In genomic region chr2:221994926-221995325, GRCh38 we compare ENCODE assay signal across 11 cellular contexts.
"Had no signal": no experiment of that assay in that cellular context is flagged by ENCODE, and none has a peak within 500 bp of the region (broad histone marks: within the 10 kb centered on the region; RNA-seq: fewer than 3 reads in every experiment).

No MANE protein-coding gene starts in this region.

- H3K4me2 ChIP-seq: GM23338 had no signal

- H3K36me3 ChIP-seq: HAP-1 had no signal

- H2AFZ ChIP-seq: GM23248, GM23338 had no signal

- H3K9ac ChIP-seq: GM23248 had no signal

- H3K27ac Mint-ChIP-seq: GM23338, H9, HFFc6 had no signal

- H3K4me3 Mint-ChIP-seq: GM23338, H9, HFFc6 had no signal

- DNase-seq: GM23248, GOT3, H7, H9, HCEC 1CT, HFFc6 had no signal

- H3K4me3 ChIP-seq: GM23248, GM23338, HAP-1 had no signal

- H3K27ac ChIP-seq: GM23248 had no signal

- H3K9me3 ChIP-seq: HAP-1 had no signal

- H3K4me1 ChIP-seq: HAP-1 had no signal

- H3K9me3 Mint-ChIP-seq: GM23338, H9 had no signal

- ATAC-seq: GM23338, HCT116 had no signal

- FAIRE-seq: H1, H54 had no signal
